ENCODE assay signal across 13 cellular contexts in the genomic region with DNA sequence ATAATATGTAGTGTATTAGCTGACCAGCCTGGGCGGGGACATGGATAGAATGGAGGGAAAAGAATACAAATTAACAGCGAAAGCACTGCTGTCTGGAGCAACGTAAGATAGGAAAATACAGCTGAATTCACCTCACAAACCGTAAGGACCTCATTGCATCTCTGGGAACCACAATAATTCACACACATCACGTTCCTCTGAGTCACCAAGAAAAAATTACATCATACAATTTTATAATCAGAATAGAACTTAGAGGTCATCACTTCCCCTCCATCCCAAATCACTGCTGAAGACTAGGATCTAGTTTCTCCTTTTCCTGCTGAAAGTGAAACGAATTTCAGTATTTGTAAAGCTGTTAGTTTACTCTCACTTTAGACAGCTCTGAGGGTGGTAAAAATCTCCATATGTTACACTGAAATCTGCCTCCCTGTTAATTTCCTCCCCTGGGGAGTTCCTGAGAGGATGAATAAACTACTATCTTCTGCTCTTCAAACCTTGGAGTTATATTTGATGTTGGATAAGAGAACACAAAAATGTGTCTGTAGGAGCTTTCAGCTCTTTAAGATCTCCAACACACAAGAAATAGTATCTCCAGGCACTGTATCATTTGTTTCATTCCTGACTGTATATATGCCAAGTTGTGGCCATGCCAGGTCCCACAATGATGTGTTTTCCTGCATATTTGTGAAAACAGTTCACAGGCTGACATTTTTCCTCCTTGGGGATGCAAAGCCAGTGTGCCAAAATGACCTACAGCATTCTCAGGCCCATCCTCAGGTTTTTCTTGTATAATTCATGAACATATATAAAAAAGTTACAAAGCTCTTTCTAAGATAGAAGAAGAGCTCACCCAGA.
DNase-seq lines count a peak whose midpoint lies in the region; ATAC-seq and TF ChIP-seq lines count a peak whose summit lies in the region.
"Had no signal": no experiment of that assay in that cellular context is flagged by ENCODE, and none has a peak within 500 bp of the region (broad histone marks: within the 10 kb centered on the region; RNA-seq: fewer than 3 reads in every experiment).

No MANE protein-coding gene starts in this region.

- no peaks in the 10 kb centered on the region for H3F3A ChIP-seq in OCI-LY1 (ENCODE audit: insufficient read depth, low read length)

- ATAC-seq in omental fat pad (ENCODE audit: low FRiP score) = peak; percentile 54
- ATAC-seq: sciatic nerve had no signal

- H3K9me2 ChIP-seq in OCI-LY1 (ENCODE audit: low read depth, low read length) = no peaks in the 10 kb centered on the region

- H4K20me1 ChIP-seq in OCI-LY1 (ENCODE audit: insufficient read depth, low read length) = no peaks in the 10 kb centered on the region

- no peak overlapping the region for H3K4me3 ChIP-seq in OCI-LY1 (ENCODE audit: low read depth, low read length, poor library complexity, severe bottlenecking)
- H3K4me3 ChIP-seq: ascending aorta had no signal

- H3K79me2 ChIP-seq in OCI-LY1 (ENCODE audit: insufficient read depth, low read length) = no peaks in the 10 kb centered on the region

- DNase-seq in ELR (ENCODE audit: low read depth) (peak; percentile 92), epithelial cell of prostate (ENCODE audit: low read depth, low spot score) (no peak), omental fat pad (ENCODE audit: low spot score) (no peak), putamen (ENCODE audit: low spot score) (no peak), SKM-1 (lab: John Stamatoyannopoulos, UW; ENCODE audit: unreplicated experiment) (no peak), NCI-H1048 (lab: John Stamatoyannopoulos, UW) (no peak)
- DNase-seq in activated naive CD4-positive, alpha-beta T cell treated with anti-CD3 and anti-CD28 coated beads, Interleukin-2, amount 50 U/mL, for 16 hours = no peak
- DNase-seq: activated CD8-positive, alpha-beta memory T cell treated with anti-CD3 and anti-CD28 coated beads, Interleukin-2, amount 50 U/mL, for 4 hours; DMS79; NCI-H510A treated with DMSO at 0.1 percent for 48 hours had no signal

- no peak overlapping the region for H3K9ac ChIP-seq in OCI-LY1 (ENCODE audit: low read length)

- H3K36me3 ChIP-seq in OCI-LY1 (ENCODE audit: insufficient read depth, low read length) = no peaks in the 10 kb centered on the region
- H3K36me3 ChIP-seq: ascending aorta had no signal

- H3K27ac ChIP-seq in OCI-LY1 (ENCODE audit: low read depth, low read length, poor library complexity, severe bottlenecking) = peak overlapping the region; percentile 11
- H3K27ac ChIP-seq in epithelial cell of prostate = peak overlapping the region; percentile 67
- H3K27ac ChIP-seq: ascending aorta had no signal

- H3K4me2 ChIP-seq in OCI-LY1 (ENCODE audit: low read length) = peak overlapping the region; percentile 36

- TF ChIP-seq CTCF in OCI-LY1 (IDR thresholded peaks at IDR 0.05; ENCODE audit: low read length) (no peak), omental fat pad (IDR thresholded peaks at IDR 0.05) (no peak)

- H2AFZ ChIP-seq in OCI-LY1 (ENCODE audit: low read length) = peak overlapping the region; percentile 16; the same call in 1 of the 2 replicates

- no peaks in the 10 kb centered on the region for H3K9me3 ChIP-seq in OCI-LY1 (ENCODE audit: low read length)
- H3K9me3 ChIP-seq: ascending aorta had no signal

- H3K4me1 ChIP-seq in OCI-LY1 (ENCODE audit: insufficient read depth, low read length, severe bottlenecking) = peaks cover 69% of the 10 kb centered on the region

- no peaks in the 10 kb centered on the region for H3K27me3 ChIP-seq in OCI-LY1 (ENCODE audit: insufficient read depth, low read length)
- H3K27me3 ChIP-seq: ascending aorta had no signal
